Comparison of ENCODE assay signal across 12 cellular contexts in genomic region chr9:133703571-133704399, GRCh38. TPM values are rescaled to one million over a fixed set of nuclear protein-coding genes. Genes with fewer than 3 reads are reported as not detected.
DNase-seq lines count a peak whose midpoint lies in the region; ATAC-seq lines count a peak whose summit lies in the region.
"Had no signal": no experiment of that assay in that cellular context is flagged by ENCODE, and none has a peak within 500 bp of the region (broad histone marks: within the 10 kb centered on the region; RNA-seq: fewer than 3 reads in every experiment).

No MANE protein-coding gene starts in this region.

- no peaks in the 10 kb centered on the region for H3K9me3 ChIP-seq in neuronal stem cell (replicated peaks in 1 of 2; ENCODE audit: control insufficient read depth in 2 of 2, insufficient read depth in 1 of 2, low read depth in 1 of 2, low read length in 2 of 2)
- H3K9me3 ChIP-seq: adrenal gland, neutrophil had no signal

- H2BK120ac ChIP-seq in neuronal stem cell (ENCODE audit: low read depth, low read length): no peak overlapping the region

- no peak overlapping the region for H3K4ac ChIP-seq in neuronal stem cell (ENCODE audit: low read length)

- no peaks in the 10 kb centered on the region for H3K27me3 Mint-ChIP-seq in T-cell
- peaks cover 11% of the 10 kb centered on the region for H3K27me3 Mint-ChIP-seq in activated T-helper 1 cell treated with anti-CD3 and anti-CD28 coated beads, Interleukin-12 subunit alpha, Interleukin-12 subunit beta, Interleukin-2, Interleukin-4 antibody, amounts not matched to agents 30 ng/mL and 10 ng/mL and 1 ng/mL, durations not matched to agents 14 hours and 24 hours and 36 hours (ENCODE audit: insufficient read depth)

- H3K27ac ChIP-seq in neuronal stem cell (replicated peaks; ENCODE audit: low read length): no peak overlapping the region
- H3K27ac ChIP-seq: neutrophil had no signal

- H3K9ac ChIP-seq in neuronal stem cell (ENCODE audit: low read depth, low read length, poor library complexity): no peak overlapping the region

- H3K36me3 Mint-ChIP-seq in T-cell: no peaks in the 10 kb centered on the region
- no peaks in the 10 kb centered on the region for H3K36me3 Mint-ChIP-seq in activated T-helper 1 cell treated with anti-CD3 and anti-CD28 coated beads, Interleukin-12 subunit alpha, Interleukin-12 subunit beta, Interleukin-2, Interleukin-4 antibody, amounts not matched to agents 30 ng/mL and 10 ng/mL and 1 ng/mL, durations not matched to agents 14 hours and 24 hours and 36 hours (ENCODE audit: low read depth)

- peak overlapping the region; percentile 40 for H2BK15ac ChIP-seq in neuronal stem cell (ENCODE audit: low read length)

- H3K18ac ChIP-seq in neuronal stem cell (ENCODE audit: low read length): peak overlapping the region; percentile 93

- H3K4me1 ChIP-seq in neuronal stem cell (ENCODE audit: control insufficient read depth in 2 of 2, insufficient read depth in 1 of 2, low read depth in 1 of 2, low read length in 2 of 2): peaks cover 5 to 14% of the 10 kb centered on the region in 2 donors
- H3K4me1 ChIP-seq: adrenal gland had no signal

- H3K79me1 ChIP-seq in neuronal stem cell (ENCODE audit: low read depth, low read length): peaks cover 2% of the 10 kb centered on the region

- H3K36me3 ChIP-seq in neuronal stem cell (replicated peaks in 1 of 2; ENCODE audit: control insufficient read depth in 2 of 2, insufficient read depth in 2 of 2, low read length in 2 of 2): no peaks in the 10 kb centered on the region
- H3K36me3 ChIP-seq: adrenal gland, neutrophil had no signal

- H3K4me3 ChIP-seq in neuronal stem cell (ENCODE audit: low read length in 2 of 2): no peak overlapping the region

- H3K4me2 ChIP-seq in neuronal stem cell (ENCODE audit: insufficient read depth, low read length, poor library complexity, severe bottlenecking): no peak overlapping the region

- CTCF ChIA-PET in T-cell (lab: Charles Lee): no interaction called here

- peaks cover 42 to 56% (median 46%) of the 10 kb centered on the region in 3 donors for H3K4me1 Mint-ChIP-seq in T-cell
- peaks cover 27% of the 10 kb centered on the region for H3K4me1 Mint-ChIP-seq in activated T-helper 1 cell treated with anti-CD3 and anti-CD28 coated beads, Interleukin-12 subunit alpha, Interleukin-12 subunit beta, Interleukin-2, Interleukin-4 antibody, amounts not matched to agents 30 ng/mL and 10 ng/mL and 1 ng/mL, durations not matched to agents 14 hours and 24 hours and 36 hours (ENCODE audit: low read depth)

- H3K9me3 Mint-ChIP-seq in T-cell: peaks cover 0 to under 1% (median 0%) of the 10 kb centered on the region in 3 donors
- no peaks in the 10 kb centered on the region for H3K9me3 Mint-ChIP-seq in activated T-helper 1 cell treated with anti-CD3 and anti-CD28 coated beads, Interleukin-12 subunit alpha, Interleukin-12 subunit beta, Interleukin-2, Interleukin-4 antibody, amounts not matched to agents 30 ng/mL and 10 ng/mL and 1 ng/mL, durations not matched to agents 14 hours and 24 hours and 36 hours

- H3K27me3 ChIP-seq in neuronal stem cell (ENCODE audit: control insufficient read depth in 3 of 3, insufficient read depth in 3 of 3, low read depth in 1 of 3, low read length in 3 of 3): no peaks in the 10 kb centered on the region

- no peak overlapping the region for H4K91ac ChIP-seq in neuronal stem cell (ENCODE audit: low read depth, low read length, poor library complexity)

- H2BK5ac ChIP-seq in neuronal stem cell (ENCODE audit: low read length): peak overlapping the region; percentile 46

- no peak overlapping the region for H3K23ac ChIP-seq in neuronal stem cell (ENCODE audit: low read depth, low read length, poor library complexity)

- H3K4me3 Mint-ChIP-seq in T-cell: peak overlapping the region; percentile 41 to 89 (median 85)
- no peak overlapping the region for H3K4me3 Mint-ChIP-seq in activated T-helper 1 cell treated with anti-CD3 and anti-CD28 coated beads, Interleukin-12 subunit alpha, Interleukin-12 subunit beta, Interleukin-2, Interleukin-4 antibody, amounts not matched to agents 30 ng/mL and 10 ng/mL and 1 ng/mL, durations not matched to agents 14 hours and 24 hours and 36 hours

- peak overlapping the region; percentile 44 for H2BK12ac ChIP-seq in neuronal stem cell (ENCODE audit: low read length)

- DNase-seq in activated CD4-positive, alpha-beta T cell treated with anti-CD3 and anti-CD28 coated beads, Interleukin-2, amount 50 U/mL, for 1 hour: peak; percentile 39
- no peak for DNase-seq in activated CD4-positive, alpha-beta T cell treated with anti-CD3 and anti-CD28 coated beads for 4 hours
- DNase-seq in NCI-H128 (lab: John Stamatoyannopoulos, UW; ENCODE audit: unreplicated experiment): peak; percentile 38
- peak in 20 of 34 experiments; percentile 2 to 46 (median 33) for DNase-seq in T-cell
- DNase-seq in neuronal stem cell (ENCODE audit: low spot score): no peak
- DNase-seq in activated T-helper 1 cell treated with anti-CD3 and anti-CD28 coated beads, Interleukin-12 subunit alpha, Interleukin-12 subunit beta, Interleukin-2, Interleukin-4 antibody, amounts not matched to agents 30 ng/mL and 10 ng/mL and 1 ng/mL, durations not matched to agents 14 hours and 24 hours and 36 hours (ENCODE audit: low spot score): no peak
- DNase-seq: foreskin fibroblast, NCI-H446 had no signal

- peak in 1 of 4 experiments; percentile 21 for ATAC-seq in T-cell (replicated peaks in 1 of 4)
- ATAC-seq in HG02678 (IDR thresholded peaks at IDR 0.05; ENCODE audit: unreplicated experiment): no peak
- no peak for ATAC-seq in HG03175 (IDR thresholded peaks at IDR 0.05; ENCODE audit: unreplicated experiment)

- peak overlapping the region; percentile 99 for H3K27ac Mint-ChIP-seq in T-cell
- no peak overlapping the region for H3K27ac Mint-ChIP-seq in activated T-helper 1 cell treated with anti-CD3 and anti-CD28 coated beads, Interleukin-12 subunit alpha, Interleukin-12 subunit beta, Interleukin-2, Interleukin-4 antibody, amounts not matched to agents 30 ng/mL and 10 ng/mL and 1 ng/mL, durations not matched to agents 14 hours and 24 hours and 36 hours

- no CpG with 5 or more reads among the region's 21 CpGs for WGBS in neuronal stem cell (ENCODE audit: extremely low coverage in 2 of 2, insufficient read length in 2 of 2, insufficient replicate concordance in 1 of 2), 2 donors

- H2AK5ac ChIP-seq in neuronal stem cell (ENCODE audit: low read depth, low read length): peak overlapping the region; percentile 83

- POLR2A ChIA-PET in T-cell (lab: Charles Lee): no interaction called here

- H4K8ac ChIP-seq in neuronal stem cell (ENCODE audit: low read depth, low read length): no peak overlapping the region

- no peak overlapping the region for H3K14ac ChIP-seq in neuronal stem cell (ENCODE audit: low read length)

- intact Hi-C loops in activated T-helper 1 cell treated with anti-CD3 and anti-CD28 coated beads, Interleukin-12 subunit alpha, Interleukin-12 subunit beta, Interleukin-2, Interleukin-4 antibody, amounts not matched to agents 30 ng/mL and 10 ng/mL and 1 ng/mL, durations not matched to agents 14 hours and 24 hours and 36 hours (cut with micrococcal nuclease): loop anchor here (2.0 kb wide), 1 partner anchor 21 kb away; no protein-coding TSS in a partner anchor

- no peak overlapping the region for H2AFZ ChIP-seq in neuronal stem cell (ENCODE audit: low read length)

RNA-seq across cellular contexts. Expression of gene SARDH, which starts 34.4 kb away (rescaled TPM):
- total RNA-seq in T-cell: 10 to 100 TPM in 4 of 5 donors, 1 to 10 TPM in 1; 8.8 to 34.4 (median 23.8) TPM
- polyA plus RNA-seq in neuronal stem cell (2013, experiment 1 of 2): 3.8 TPM
- polyA plus RNA-seq in neuronal stem cell (2013, experiment 2 of 2): 3.7 TPM
- total RNA-seq in activated T-helper 1 cell treated with anti-CD3 and anti-CD28 coated beads, Interleukin-12 subunit alpha, Interleukin-12 subunit beta, Interleukin-2, Interleukin-4 antibody, amounts not matched to agents 30 ng/mL and 10 ng/mL and 1 ng/mL, durations not matched to agents 14 hours and 24 hours and 36 hours: 0.51 and 0.60 TPM in 2 replicates

Comparison
In these comparisons a context has a peak if more than half of its experiments do, and no peak if none do; other contexts are left out.
1. DNase-seq: peak in activated CD4-positive, alpha-beta T cell treated with anti-CD3 and anti-CD28 coated beads, Interleukin-2, amount 50 U/mL, for 1 hour (single experiment), NCI-H128 (single experiment) and T-cell (20 of 34); none in activated CD4-positive, alpha-beta T cell treated with anti-CD3 and anti-CD28 coated beads for 4 hours (0 of 2), neuronal stem cell (single experiment) and activated T-helper 1 cell treated with anti-CD3 and anti-CD28 coated beads, Interleukin-12 subunit alpha, Interleukin-12 subunit beta, Interleukin-2, Interleukin-4 antibody, amounts not matched to agents 30 ng/mL and 10 ng/mL and 1 ng/mL, durations not matched to agents 14 hours and 24 hours and 36 hours (single experiment).